ENCODE assay signal across 11 cellular contexts in genomic region chr3:195102609-195103467, GRCh38.
DNase-seq lines count a peak whose midpoint lies in the region; ATAC-seq, FAIRE-seq and TF ChIP-seq lines count a peak whose summit lies in the region.
"Had no signal": no experiment of that assay in that cellular context is flagged by ENCODE, and none has a peak within 500 bp of the region (broad histone marks: within the 10 kb centered on the region; RNA-seq: fewer than 3 reads in every experiment).

No MANE protein-coding gene starts in this region.

- POLR2A ChIA-PET in K562 (lab: Yijun Ruan, JAX) = no interaction called here

- H3K27ac ChIP-seq in K562 (ENCODE audit: extremely low read depth, low read depth, low read length) = peak overlapping the region; percentile 50; the same call in 2 of the 3 replicates
- H3K27ac ChIP-seq in left lung = peak overlapping the region; percentile 42 to 89
- no peak overlapping the region for H3K27ac ChIP-seq in caudate nucleus (ENCODE audit: low read depth, low read length)
- H3K27ac ChIP-seq in effector memory CD4-positive, alpha-beta T cell (ENCODE audit: insufficient read depth, low read length, poor library complexity, severe bottlenecking) = no peak overlapping the region
- H3K27ac ChIP-seq: thoracic aorta had no signal

- H3K36me3 Mint-ChIP-seq in stimulated activated naive CD8-positive, alpha-beta T cell treated with anti-CD3 and anti-CD28 coated beads, Interleukin-15, Interleukin-2, amounts not matched to agents 100 ng/mL and 50 ng/mL, for 24 hours (ENCODE audit: low read depth) = no peaks in the 10 kb centered on the region

- H3K9ac ChIP-seq in K562 (ENCODE audit: insufficient read depth in 1 of 2, low read depth in 2 of 2, low read length in 2 of 2) = no peak overlapping the region

- BruUV-seq in K562 (replicated peaks; lab: Mats Ljungman, UMichigan) = no TSS peak

- H3K27me3 ChIP-seq in K562 (ENCODE audit: control insufficient read depth in 2 of 2, insufficient read depth in 2 of 2, low read length in 2 of 2) = no peaks in the 10 kb centered on the region
- no peaks in the 10 kb centered on the region for H3K27me3 ChIP-seq in left lung
- no peaks in the 10 kb centered on the region for H3K27me3 ChIP-seq in effector memory CD4-positive, alpha-beta T cell (replicated peaks; ENCODE audit: control insufficient read depth, insufficient read depth, low read length, poor library complexity, severe bottlenecking)

- ATAC-seq in stimulated activated naive CD8-positive, alpha-beta T cell treated with anti-CD3 and anti-CD28 coated beads, Interleukin-15, Interleukin-2, amounts not matched to agents 100 U/mL and 50 U/mL, for 24 hours = no peak
- ATAC-seq in K562 (peak; percentile 70), left lung (peak; percentile 3), HG03175 (IDR thresholded peaks at IDR 0.05; ENCODE audit: unreplicated experiment) (no peak)

- H3K79me2 ChIP-seq in K562 (ENCODE audit: control insufficient read depth, insufficient read depth, low read length) = no peaks in the 10 kb centered on the region

- H3K4me3 ChIP-seq in K562 (no peak overlapping the region), left lung (no peak overlapping the region)
- H3K4me3 ChIP-seq in effector memory CD4-positive, alpha-beta T cell (ENCODE audit: insufficient read depth, low read depth, low read length, poor library complexity, severe bottlenecking) = no peak overlapping the region
- H3K4me3 ChIP-seq: thoracic aorta had no signal

- CTCF ChIA-PET in K562 (lab: Yijun Ruan, JAX; ENCODE audit: low intra/inter-chr PET ratio) = interaction anchor here (0.6 kb wide), 1 partner anchor 707 kb away, joined by 3 read pairs; no protein-coding TSS in a partner anchor

- TF ChIP-seq CTCF in K562 (IDR thresholded peaks at IDR 0.05 in 2 of 3, conservative IDR thresholded peaks at IDR 0.05 in 1 of 3; ENCODE audit: insufficient read depth in 2 of 3, low read depth in 1 of 3, low read length in 3 of 3) (no peak), left lung (IDR thresholded peaks at IDR 0.05) (no peak)

- peak; percentile 81 for FAIRE-seq in K562 (lab: Jason Lieb, UNC)

- no peaks in the 10 kb centered on the region for H3K9me3 ChIP-seq in K562 (replicated peaks; ENCODE audit: control insufficient read depth, insufficient read depth, low read depth, low read length)
- H3K9me3 ChIP-seq in left lung = no peaks in the 10 kb centered on the region
- H3K9me3 ChIP-seq in effector memory CD4-positive, alpha-beta T cell (ENCODE audit: control insufficient read depth, low read length) = no peaks in the 10 kb centered on the region
- H3K9me3 ChIP-seq: thoracic aorta had no signal

- peaks cover 20% of the 10 kb centered on the region for H3K4me1 Mint-ChIP-seq in stimulated activated naive CD8-positive, alpha-beta T cell treated with anti-CD3 and anti-CD28 coated beads, Interleukin-15, Interleukin-2, amounts not matched to agents 100 ng/mL and 50 ng/mL, for 24 hours (ENCODE audit: low read depth)

- no peaks in the 10 kb centered on the region for H3K9me3 Mint-ChIP-seq in stimulated activated naive CD8-positive, alpha-beta T cell treated with anti-CD3 and anti-CD28 coated beads, Interleukin-15, Interleukin-2, amounts not matched to agents 100 ng/mL and 50 ng/mL, for 24 hours
- H3K9me3 Mint-ChIP-seq: CD8-positive, alpha-beta memory T cell had no signal

- H3K9me1 ChIP-seq in K562 (ENCODE audit: control insufficient read depth, insufficient read depth, low read length) = peaks cover 6% of the 10 kb centered on the region

- 17% methylated on average over 17 of the region's 32 CpGs for WGBS in K562 (ENCODE audit: insufficient coverage, low coverage, missing lambda C conversion rate)

- in situ Hi-C loops in K562 (cut with MboI) = loop anchor here (10.0 kb wide), 1 partner anchor 418 kb away; the partner anchor contains the start of gene FAM43A

- intact Hi-C loops in K562 (cut with micrococcal nuclease) (loop anchor here (10.0 kb wide), 1 partner anchor 768 kb away; no protein-coding TSS in a partner anchor), left lung (cut with DNase I) (loop anchor here in 1 of 2 donors (10.0 kb wide), 1 partner anchor 168 kb away; no protein-coding TSS in a partner anchor)

- no peak; a peak in 1 of 4 replicates for TF ChIP-seq RAD21 in K562 (CRISPR knock-in tag; conservative IDR thresholded peaks at IDR 0.05 in 1 of 2, IDR thresholded peaks at IDR 0.05 in 1 of 2)

- DNase-seq in stimulated activated naive CD8-positive, alpha-beta T cell treated with anti-CD3 and anti-CD28 coated beads, Interleukin-15, Interleukin-2, amounts not matched to agents 100 U/mL and 50 U/mL, for 24 hours = no peak
- DNase-seq in K562 (ENCODE audit: extremely low read depth in 1 of 4, low spot score in 3 of 4) (peak in 2 of 4 experiments; percentile 51 to 61), left lung (peak in 1 of 2 donors; percentile 28), caudate nucleus (lab: John Stamatoyannopoulos, UW) (no peak)
- DNase-seq in activated naive CD4-positive, alpha-beta T cell treated with Interleukin-2 at 50 U/mL for 16 hours = no peak
- DNase-seq in effector memory CD4-positive, alpha-beta T cell = no peak
- DNase-seq: activated CD4-positive, CD25-positive, alpha-beta regulatory T cell treated with anti-CD3 and anti-CD28 coated beads, Interleukin-2, amount 50 U/mL, for 72 hours had no signal

- H3K4me3 Mint-ChIP-seq in stimulated activated naive CD8-positive, alpha-beta T cell treated with anti-CD3 and anti-CD28 coated beads, Interleukin-15, Interleukin-2, amounts not matched to agents 100 ng/mL and 50 ng/mL, for 24 hours = no peak overlapping the region
- H3K4me3 Mint-ChIP-seq: CD8-positive, alpha-beta memory T cell had no signal

- TF ChIP-seq EP300 in K562 (IDR thresholded peaks at IDR 0.05; ENCODE audit: low read length) = peak; percentile 48; the same call in 1 of the 2 replicates

- H3K4me1 ChIP-seq in K562 (replicated peaks in 1 of 2; ENCODE audit: control insufficient read depth in 2 of 2, insufficient read depth in 2 of 2, low read length in 2 of 2) = peaks cover 12 to 14% of the 10 kb centered on the region in 2 experiments
- peaks cover 0 to 77% of the 10 kb centered on the region in 2 donors for H3K4me1 ChIP-seq in left lung
- no peaks in the 10 kb centered on the region for H3K4me1 ChIP-seq in effector memory CD4-positive, alpha-beta T cell (ENCODE audit: control insufficient read depth, insufficient read depth, low read length, poor library complexity, severe bottlenecking)

- no peak for TF ChIP-seq POLR2A in K562 (conservative IDR thresholded peaks at IDR 0.05)

- H3K4me2 ChIP-seq in K562 (ENCODE audit: insufficient read depth, low read length) = peak overlapping the region; percentile 8; the same call in 1 of the 2 replicates

- H2AFZ ChIP-seq in K562 (ENCODE audit: low read depth, low read length) = no peak overlapping the region

- no peaks in the 10 kb centered on the region for H4K20me1 ChIP-seq in K562 (replicated peaks; ENCODE audit: control insufficient read depth, insufficient read depth, low read length)

- H3K36me3 ChIP-seq in K562 (ENCODE audit: control insufficient read depth, insufficient read depth, low read length) (no peaks in the 10 kb centered on the region), left lung (no peaks in the 10 kb centered on the region)
- no peaks in the 10 kb centered on the region for H3K36me3 ChIP-seq in effector memory CD4-positive, alpha-beta T cell (ENCODE audit: control insufficient read depth, insufficient read depth, low read length)
- H3K36me3 ChIP-seq: thoracic aorta had no signal

- peak overlapping the region; percentile 47 for H3K27ac Mint-ChIP-seq in stimulated activated naive CD8-positive, alpha-beta T cell treated with anti-CD3 and anti-CD28 coated beads, Interleukin-15, Interleukin-2, amounts not matched to agents 100 ng/mL and 50 ng/mL, for 24 hours
- H3K27ac Mint-ChIP-seq: CD8-positive, alpha-beta memory T cell had no signal

- no peaks in the 10 kb centered on the region for H3K27me3 Mint-ChIP-seq in stimulated activated naive CD8-positive, alpha-beta T cell treated with anti-CD3 and anti-CD28 coated beads, Interleukin-15, Interleukin-2, amounts not matched to agents 100 ng/mL and 50 ng/mL, for 24 hours
- H3K27me3 Mint-ChIP-seq: CD8-positive, alpha-beta memory T cell had no signal

TF ChIP-seq in K562, 482 proteins besides CTCF, POLR2A, EP300 and RAD21 (continues in another document):
- TF ChIP-seq MCM5 (IDR thresholded peaks at IDR 0.05; ENCODE audit: low read depth) (no peak), ZC3H11A (IDR thresholded peaks at IDR 0.05; ENCODE audit: low read depth, low read length) (no peak), SIRT6 (IDR thresholded peaks at IDR 0.05; ENCODE audit: low read depth, low read length) (no peak), MTA3 (IDR thresholded peaks at IDR 0.05; ENCODE audit: borderline replicate concordance) (0 out of 2 replicates have a peak, but pooled peaks have one; percentile 35), ZNF408 (CRISPR knock-in tag; IDR thresholded peaks at IDR 0.05; ENCODE audit: low read depth) (no peak), SETDB1 (IDR thresholded peaks at IDR 0.05; ENCODE audit: low read length) (no peak), TEAD1 (CRISPR knock-in tag; IDR thresholded peaks at IDR 0.05) (no peak; a peak in 1 of 4 replicates), NFE2 (IDR thresholded peaks at IDR 0.05; ENCODE audit: low read depth) (peak; percentile 97), STAT5A (IDR thresholded peaks at IDR 0.05; ENCODE audit: borderline replicate concordance, low read length) (no peak), FOXA3 (CRISPR knock-in tag; conservative IDR thresholded peaks at IDR 0.05 in 1 of 2, IDR thresholded peaks at IDR 0.05 in 1 of 2) (peak in 1 of 2 experiments; percentile 35; a peak in 1 of 4 replicates), MEIS2 (IDR thresholded peaks at IDR 0.05; ENCODE audit: partially characterized antibody) (peak; percentile 60), HCFC1 (IDR thresholded peaks at IDR 0.05; ENCODE audit: low read depth, low read length) (no peak), NONO (IDR thresholded peaks at IDR 0.05; ENCODE audit: low read depth in 2 of 2, low read length in 1 of 2) (no peak), DNMT1 (IDR thresholded peaks at IDR 0.05) (no peak), KDM4B (IDR thresholded peaks at IDR 0.05; ENCODE audit: borderline replicate concordance in 2 of 2, low read depth in 1 of 2) (no peak)
- TF ChIP-seq, protein P1, sequence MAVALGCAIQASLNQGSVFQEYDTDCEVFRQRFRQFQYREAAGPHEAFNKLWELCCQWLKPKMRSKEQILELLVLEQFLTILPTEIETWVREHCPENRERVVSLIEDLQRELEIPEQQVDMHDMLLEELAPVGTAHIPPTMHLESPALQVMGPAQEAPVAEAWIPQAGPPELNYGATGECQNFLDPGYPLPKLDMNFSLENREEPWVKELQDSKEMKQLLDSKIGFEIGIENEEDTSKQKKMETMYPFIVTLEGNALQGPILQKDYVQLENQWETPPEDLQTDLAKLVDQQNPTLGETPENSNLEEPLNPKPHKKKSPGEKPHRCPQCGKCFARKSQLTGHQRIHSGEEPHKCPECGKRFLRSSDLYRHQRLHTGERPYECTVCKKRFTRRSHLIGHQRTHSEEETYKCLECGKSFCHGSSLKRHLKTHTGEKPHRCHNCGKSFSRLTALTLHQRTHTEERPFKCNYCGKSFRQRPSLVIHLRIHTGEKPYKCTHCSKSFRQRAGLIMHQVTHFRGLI (CRISPR knock-in tag; IDR thresholded peaks at IDR 0.05) = no peak

Comparison
In these comparisons a context has a peak if more than half of its experiments do, and no peak if none do; other contexts are left out.
1. ATAC-seq: peak in K562 (single experiment) and left lung (single experiment); none in stimulated activated naive CD8-positive, alpha-beta T cell treated with anti-CD3 and anti-CD28 coated beads, Interleukin-15, Interleukin-2, amounts not matched to agents 100 U/mL and 50 U/mL, for 24 hours (single experiment) and HG03175 (single experiment).
2. H3K27ac ChIP-seq: peak in K562 (single experiment) and left lung (2 of 2); none in caudate nucleus (single experiment) and effector memory CD4-positive, alpha-beta T cell (single experiment).